Comparison of ENCODE assay signal across 8 cellular contexts in the genomic region with DNA sequence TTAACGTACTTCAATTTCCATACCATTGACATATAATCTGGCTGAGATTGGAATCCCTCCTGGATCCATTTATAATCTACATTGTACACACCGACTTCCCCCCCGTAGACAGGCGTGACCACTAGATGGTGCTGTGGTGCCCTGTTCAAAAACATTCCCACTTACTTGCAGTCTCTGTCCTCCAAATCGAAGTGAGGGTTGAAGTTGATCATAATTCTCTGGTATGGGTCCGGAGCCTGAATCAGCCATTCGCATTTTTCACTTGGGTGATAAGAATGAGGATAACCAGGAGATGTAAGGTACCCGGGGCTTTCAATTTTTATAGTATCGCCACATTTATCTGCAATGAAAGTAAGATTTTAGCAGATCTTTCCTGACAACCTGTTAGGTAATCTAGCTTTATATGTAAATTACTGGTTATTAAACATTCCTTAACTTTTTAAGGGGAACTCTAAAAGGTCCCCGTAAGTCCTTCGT. TPM values are rescaled to one million over a fixed set of nuclear protein-coding genes. Genes with fewer than 3 reads are reported as not detected.
DNase-seq lines count a peak whose midpoint lies in the region; ATAC-seq and TF ChIP-seq lines count a peak whose summit lies in the region.

No MANE protein-coding gene starts in this region.

- peaks cover 22% of the 10 kb centered on the region for H3K36me3 Mint-ChIP-seq in chondrocyte (ENCODE audit: low read depth)

- ATAC-seq in HG02588 (IDR thresholded peaks at IDR 0.05; ENCODE audit: unreplicated experiment) (peak; percentile 56), left colon (peak; percentile 51)

- DNase-seq in DMS79 treated with DMSO at 0.1 percent for 48 hours (lab: John Stamatoyannopoulos, UW) (peak; percentile 49), NCI-H345 (lab: John Stamatoyannopoulos, UW) (peak; percentile 66), chondrocyte (ENCODE audit: low spot score) (no peak), left colon (peak; percentile 75 to 90), GM19238 (ENCODE audit: insufficient read length, low spot score) (no peak)
- peak; percentile 59 for DNase-seq in activated CD4-positive, alpha-beta T cell treated with anti-CD3 and anti-CD28 coated beads for 1 hour
- peak; percentile 75 to 79 for DNase-seq in stimulated activated CD4-positive, alpha-beta T cell treated with anti-CD3 and anti-CD28 coated beads, Interleukin-1b, Interleukin-23, amount 100 ng/mL, for 4 hours (ENCODE audit: low read depth in 2 of 2)

- H3K27ac Mint-ChIP-seq in chondrocyte (ENCODE audit: unreplicated experiment): peak overlapping the region; percentile 60

- H3K4me3 Mint-ChIP-seq in chondrocyte (ENCODE audit: unreplicated experiment): peak overlapping the region; percentile 90

- no peaks in the 10 kb centered on the region for H3K27me3 Mint-ChIP-seq in chondrocyte (ENCODE audit: low read depth)

- peak; percentile 97 for TF ChIP-seq CTCF in chondrocyte (IDR thresholded peaks at IDR 0.05)

- H3K4me1 Mint-ChIP-seq in chondrocyte (ENCODE audit: low read depth): peaks cover 71% of the 10 kb centered on the region

- intact Hi-C loops in left colon (cut with DNase I, micrococcal nuclease): loop anchor here in 1 of 2 donors (10.0 kb wide), 1 partner anchor 136 kb away; no protein-coding TSS in a partner anchor

- no peaks in the 10 kb centered on the region for H3K9me3 Mint-ChIP-seq in chondrocyte (ENCODE audit: low read depth)

RNA-seq across cellular contexts. Expression of gene NRP1, which starts 3.9 kb away (rescaled TPM):
- 111 to 126 TPM (median 122 TPM) in 3 replicates for total RNA-seq in chondrocyte
- total RNA-seq in left colon: 10 to 100 TPM; 12.3 to 26.5 TPM

Comparison
In these comparisons a context has a peak if more than half of its experiments do, and no peak if none do; other contexts are left out.
1. DNase-seq: peak in DMS79 treated with DMSO at 0.1 percent for 48 hours (single experiment), NCI-H345 (single experiment), activated CD4-positive, alpha-beta T cell treated with anti-CD3 and anti-CD28 coated beads for 1 hour (single experiment), left colon (2 of 2) and stimulated activated CD4-positive, alpha-beta T cell treated with anti-CD3 and anti-CD28 coated beads, Interleukin-1b, Interleukin-23, amount 100 ng/mL, for 4 hours (2 of 2); none in chondrocyte (single experiment) and GM19238 (single experiment).